ENCODE assay signal across 8 cellular contexts in genomic region chr17:28950017-28950751, GRCh38. TPM values are rescaled to one million over a fixed set of nuclear protein-coding genes. Genes with fewer than 3 reads are reported as not detected.
A peak's percentile ranks its signal among the peaks of the same experiment; 100 is the strongest.
DNase-seq lines count a peak whose midpoint lies in the region; ATAC-seq and TF ChIP-seq lines count a peak whose summit lies in the region.

No MANE protein-coding gene starts in this region.

- no peak for ATAC-seq in activated CD4-positive, CD25-positive, alpha-beta regulatory T cell treated with anti-CD3 and anti-CD28 coated beads, Interleukin-2, amount 50 U/mL, for 24 hours
- ATAC-seq in upper lobe of left lung (ENCODE audit: low FRiP score in 2 of 2) (no peak), GM18907 (IDR thresholded peaks at IDR 0.05; ENCODE audit: unreplicated experiment) (no peak)

- no peaks in the 10 kb centered on the region for H3K27me3 ChIP-seq in osteoblast (ENCODE audit: insufficient read depth, low read length)
- no peaks in the 10 kb centered on the region for H3K27me3 ChIP-seq in upper lobe of left lung

- H3K9me3 ChIP-seq in osteoblast (ENCODE audit: low read depth, low read length) (no peaks in the 10 kb centered on the region), upper lobe of left lung (no peaks in the 10 kb centered on the region)

- TF ChIP-seq POLR2A in upper lobe of left lung (IDR thresholded peaks at IDR 0.05) = no peak

- 0 to 2% methylated on average over 21 to 41 of the region's 43 CpGs for WGBS in upper lobe of left lung, 2 donors

- H3K79me2 ChIP-seq in osteoblast (ENCODE audit: insufficient read depth, low read length) = peaks cover 55% of the 10 kb centered on the region

- peak overlapping the region; percentile 94 for H3K4me2 ChIP-seq in osteoblast (ENCODE audit: insufficient read depth, low read length)

- H4K20me1 ChIP-seq in osteoblast (ENCODE audit: insufficient read depth, low read length) = peaks cover 7% of the 10 kb centered on the region

- H2AFZ ChIP-seq in osteoblast (ENCODE audit: low read length) = peak overlapping the region; percentile 48

- H3K4me1 ChIP-seq in osteoblast (ENCODE audit: insufficient read depth, low read length) = peaks cover 38% of the 10 kb centered on the region
- H3K4me1 ChIP-seq in upper lobe of left lung = peaks cover 36 to 47% (median 39%) of the 10 kb centered on the region in 4 donors

- no peak for TF ChIP-seq CTCF in osteoblast (IDR thresholded peaks at IDR 0.05; ENCODE audit: extremely low read depth, low read depth, low read length)
- TF ChIP-seq CTCF in upper lobe of left lung (IDR thresholded peaks at IDR 0.05) = peak in 1 of 6 experiments; percentile 21

- H3K27ac ChIP-seq in osteoblast (ENCODE audit: low read depth, low read length) (peak overlapping the region; percentile 88), upper lobe of left lung (peak overlapping the region; percentile 91 to 99 (median 98))

- H3K36me3 ChIP-seq in osteoblast (ENCODE audit: insufficient read depth, low read length) (no peaks in the 10 kb centered on the region), upper lobe of left lung (no peaks in the 10 kb centered on the region)

- TF ChIP-seq EP300 in upper lobe of left lung (IDR thresholded peaks at IDR 0.05) = no peak

- peak; percentile 24 to 50 (median 35) for DNase-seq in activated CD4-positive, CD25-positive, alpha-beta regulatory T cell (lab: John Stamatoyannopoulos, UW)
- DNase-seq in RKO (ENCODE audit: low spot score) = peak; percentile 70
- DNase-seq in activated gamma-delta T cell treated with anti-CD3 and anti-CD28 coated beads, Interleukin-2, amount 50 U/mL, for 16 hours (ENCODE audit: low read depth) = peak; percentile 33
- peak; percentile 57 for DNase-seq in globus pallidus (ENCODE audit: low spot score)
- no peak for DNase-seq in osteoblast (ENCODE audit: insufficient read length, low spot score, missing footprints)
- DNase-seq in upper lobe of left lung = peak; percentile 74 to 86

- H3K4me3 ChIP-seq in osteoblast (ENCODE audit: insufficient read depth, low read length) = peak overlapping the region; percentile 85
- peak overlapping the region; percentile 73 to 98 (median 88) for H3K4me3 ChIP-seq in upper lobe of left lung

RNA-seq across cellular contexts. Expression of gene PHF12, which starts 1.1 kb away (rescaled TPM):
- total RNA-seq in osteoblast (20.3 and 26.8 TPM in 2 replicates), upper lobe of left lung (100 to 1,000 TPM in 1 of 6 donors, 10 to 100 TPM in 5; 38.8 to 103 (median 62.7) TPM)

RNA-seq across cellular contexts. Expression of gene DHRS13, which starts 47.3 kb away (rescaled TPM):
- total RNA-seq in osteoblast (4.7 and 6.2 TPM in 2 replicates), upper lobe of left lung (10 to 100 TPM in 5 of 6 donors, 1 to 10 TPM in 1; 2.1 to 21.8 (median 15.0) TPM)

RNA-seq across cellular contexts. Expression of gene FLOT2, which starts 52.7 kb away (rescaled TPM):
- total RNA-seq in osteoblast (32.1 and 35.1 TPM in 2 replicates), upper lobe of left lung (100 to 1,000 TPM in 2 of 6 donors, 10 to 100 TPM in 4; 75.4 to 211 (median 85.8) TPM)

RNA-seq across cellular contexts. Expression of gene SEZ6, which starts 55.6 kb away (rescaled TPM):
- total RNA-seq in osteoblast (not detected in 2 replicates), upper lobe of left lung (under 1 TPM in 3 of 6 donors, not detected in 3; 0.20 to 0.47 (median 0.30) TPM)
